8 cellular contexts compared by ENCODE assay signal in the genomic region with DNA sequence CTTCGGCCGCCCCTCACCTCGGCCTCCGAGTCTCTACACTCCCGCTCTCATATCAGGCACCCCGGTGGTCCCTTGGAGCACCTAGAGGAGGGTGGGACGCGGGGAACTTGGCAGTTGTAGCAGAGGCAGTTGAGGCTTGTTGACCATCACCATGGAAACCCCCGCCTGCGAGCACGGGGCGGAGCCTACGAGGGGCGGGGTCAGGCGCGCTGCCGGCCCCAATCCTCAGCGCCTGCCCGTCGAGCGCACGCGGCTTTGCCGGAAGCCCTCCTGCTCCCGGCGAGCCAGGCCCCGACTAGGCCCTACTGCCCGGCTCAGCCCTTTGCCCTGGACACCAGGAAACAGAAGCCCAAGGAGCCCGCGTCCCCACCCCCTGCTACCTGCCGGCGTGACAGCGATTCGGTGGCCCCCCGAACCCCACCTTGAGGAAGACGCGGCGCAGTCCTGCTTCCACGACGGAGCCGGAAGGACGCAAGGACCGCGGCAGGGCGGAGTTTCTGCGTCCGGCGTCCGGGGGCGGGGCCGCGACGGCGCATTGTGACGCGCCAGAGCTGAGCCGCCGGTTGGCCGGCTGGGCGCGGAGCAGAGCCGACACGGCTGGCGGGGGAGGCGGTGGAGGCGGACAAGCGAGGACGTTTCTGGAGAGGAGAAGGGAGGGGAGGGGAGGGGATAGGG. TPM values are rescaled to one million over a fixed set of nuclear protein-coding genes. Genes with fewer than 3 reads are reported as not detected.
A peak's percentile ranks its signal among the peaks of the same experiment; 100 is the strongest.
DNase-seq lines count a peak whose midpoint lies in the region; ATAC-seq and TF ChIP-seq lines count a peak whose summit lies in the region.

A gene with protein sequence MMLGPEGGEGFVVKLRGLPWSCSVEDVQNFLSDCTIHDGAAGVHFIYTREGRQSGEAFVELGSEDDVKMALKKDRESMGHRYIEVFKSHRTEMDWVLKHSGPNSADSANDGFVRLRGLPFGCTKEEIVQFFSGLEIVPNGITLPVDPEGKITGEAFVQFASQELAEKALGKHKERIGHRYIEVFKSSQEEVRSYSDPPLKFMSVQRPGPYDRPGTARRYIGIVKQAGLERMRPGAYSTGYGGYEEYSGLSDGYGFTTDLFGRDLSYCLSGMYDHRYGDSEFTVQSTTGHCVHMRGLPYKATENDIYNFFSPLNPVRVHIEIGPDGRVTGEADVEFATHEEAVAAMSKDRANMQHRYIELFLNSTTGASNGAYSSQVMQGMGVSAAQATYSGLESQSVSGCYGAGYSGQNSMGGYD (minus strand): TSS at position 477 of the 675 bp plus-strand sequence. CDS start 21,302 bp downstream, outside the sequence.

- CTCF ChIA-PET in RWPE1 (lab: Yijun Ruan, JAX), result no interaction called here

- H3K27me3 ChIP-seq in GM23338 (ENCODE audit: insufficient read depth) (no peaks in the 10 kb centered on the region), fibroblast of lung (ENCODE audit: control insufficient read depth, insufficient read depth, low read length) (no peaks in the 10 kb centered on the region)

- DNase-seq in Daoy (ENCODE audit: low read depth) (peak; percentile 94), GM23338 (ENCODE audit: low spot score) (peak; percentile 97), Kasumi-1 (lab: John Stamatoyannopoulos, UW) (peak; percentile 94 to 95), RWPE1 (ENCODE audit: low spot score) (peak; percentile 90), fibroblast of lung (ENCODE audit: low read depth in 2 of 2) (peak; percentile 95)
- DNase-seq in naive thymus-derived CD8-positive, alpha-beta T cell, result peak; percentile 92 to 98 (median 96)
- peak; percentile 94 for DNase-seq in stimulated activated naive B cell treated with anti-CD40 and anti-IgM and Interleukin-4, amounts not matched to agents 10 μg/mL and 1 μg/mL and 100 μg/mL, for 72 hours

- H3K9me3 Mint-ChIP-seq in GM23338, result peaks cover 5% of the 10 kb centered on the region; the same call in 1 of the 3 replicates
- no peaks in the 10 kb centered on the region for H3K9me3 Mint-ChIP-seq in activated T-helper 17 cell treated with anti-CD3 and anti-CD28 coated beads, Interleukin-2, amount 50 U/mL, for 72 hours
- no peaks in the 10 kb centered on the region for H3K9me3 Mint-ChIP-seq in naive thymus-derived CD8-positive, alpha-beta T cell
- H3K9me3 Mint-ChIP-seq in stimulated activated naive B cell treated with anti-CD40 and anti-IgM and Interleukin-4, amounts not matched to agents 10 μg/mL and 1 μg/mL and 100 μg/mL, for 72 hours, result no peaks in the 10 kb centered on the region

- peaks cover 20% of the 10 kb centered on the region; the same call in 2 of the 3 replicates for H3K36me3 Mint-ChIP-seq in GM23338 (ENCODE audit: low read depth)
- H3K36me3 Mint-ChIP-seq in activated T-helper 17 cell treated with anti-CD3 and anti-CD28 coated beads, Interleukin-2, amount 50 U/mL, for 72 hours (ENCODE audit: low read depth), result peaks cover 54% of the 10 kb centered on the region
- H3K36me3 Mint-ChIP-seq in naive thymus-derived CD8-positive, alpha-beta T cell, result peaks cover 0 to 8% (median 0%) of the 10 kb centered on the region in 3 donors
- H3K36me3 Mint-ChIP-seq in stimulated activated naive B cell treated with anti-CD40 and anti-IgM and Interleukin-4, amounts not matched to agents 10 μg/mL and 1 μg/mL and 100 μg/mL, for 72 hours, result peaks cover 26 to 34% of the 10 kb centered on the region in 2 donors

- H3K4me3 ChIP-seq in GM23338 (peak within 1 kb of the TSS; percentile 86), fibroblast of lung (replicated peaks in 1 of 4; ENCODE audit: control extremely low read depth in 1 of 4, insufficient read depth in 1 of 4, low read depth in 3 of 4, low read length in 4 of 4) (peak within 1 kb of the TSS; percentile 84 to 98 (median 88))

- peak within 1 kb of the TSS; percentile 92 for H3K4me2 ChIP-seq in GM23338
- peak within 1 kb of the TSS; percentile 98 for H3K4me2 ChIP-seq in fibroblast of lung (ENCODE audit: extremely low read depth, insufficient read depth, low read length)

- POLR2A ChIA-PET in RWPE1 (lab: Yijun Ruan, JAX; ENCODE audit: low non-redundant PET), result interaction anchor here (0.6 to 1.4 kb wide), 3 partner anchors 11 to 1034 kb away, joined by 3 to 4 read pairs (median 4); no protein-coding TSS in a partner anchor
- POLR2A ChIA-PET in naive thymus-derived CD8-positive, alpha-beta T cell (lab: Charles Lee), result interaction anchor here (0.5 to 4.0 kb wide), 19 partner anchors 11 to 271 kb away, joined by 3 to 49 read pairs (median 6); partner anchors contain the start of genes CSGALNACT2, ZNF32 and ZNF487

- peak within 1 kb of the TSS; percentile 93 for H3K4me3 Mint-ChIP-seq in GM23338
- H3K4me3 Mint-ChIP-seq in activated T-helper 17 cell treated with anti-CD3 and anti-CD28 coated beads, Interleukin-2, amount 50 U/mL, for 72 hours, result peak within 1 kb of the TSS; percentile 96
- peak within 1 kb of the TSS; percentile 95 to 100 (median 100) for H3K4me3 Mint-ChIP-seq in naive thymus-derived CD8-positive, alpha-beta T cell
- peak within 1 kb of the TSS; percentile 94 to 96 for H3K4me3 Mint-ChIP-seq in stimulated activated naive B cell treated with anti-CD40 and anti-IgM and Interleukin-4, amounts not matched to agents 10 μg/mL and 1 μg/mL and 100 μg/mL, for 72 hours

- H4K20me1 ChIP-seq in GM23338 (replicated peaks; ENCODE audit: insufficient read depth) (peaks cover 24% of the 10 kb centered on the region), fibroblast of lung (ENCODE audit: control insufficient read depth, extremely low read depth, insufficient read depth, low read length) (no peaks in the 10 kb centered on the region)

- TF ChIP-seq CTCF in GM23338 (conservative IDR thresholded peaks at IDR 0.05; ENCODE audit: low read depth in 2 of 2) (no peak), RWPE1 (conservative IDR thresholded peaks at IDR 0.05; ENCODE audit: low read depth) (no peak), fibroblast of lung (conservative IDR thresholded peaks at IDR 0.05 in 1 of 2, IDR thresholded peaks at IDR 0.05 in 1 of 2; ENCODE audit: low read depth in 1 of 2, low read length in 2 of 2) (no peak)

- no peaks in the 10 kb centered on the region for H3K36me3 ChIP-seq in GM23338 (ENCODE audit: insufficient read depth)
- H3K36me3 ChIP-seq in fibroblast of lung (ENCODE audit: control insufficient read depth, insufficient read depth, low read length), result no peaks in the 10 kb centered on the region

- no peaks in the 10 kb centered on the region for H3K9me3 ChIP-seq in fibroblast of lung (ENCODE audit: control insufficient read depth, insufficient read depth, low read depth, low read length)

- H3K79me2 ChIP-seq in GM23338 (replicated peaks; ENCODE audit: insufficient read depth), result peaks cover 54% of the 10 kb centered on the region
- H3K79me2 ChIP-seq in fibroblast of lung (ENCODE audit: control insufficient read depth, insufficient read depth, low read length), result peaks cover 47% of the 10 kb centered on the region

- H3K4me1 Mint-ChIP-seq in GM23338, result peaks cover 20% of the 10 kb centered on the region
- H3K4me1 Mint-ChIP-seq in activated T-helper 17 cell treated with anti-CD3 and anti-CD28 coated beads, Interleukin-2, amount 50 U/mL, for 72 hours, result peaks cover 5% of the 10 kb centered on the region
- peaks cover 17 to 39% (median 28%) of the 10 kb centered on the region in 4 donors for H3K4me1 Mint-ChIP-seq in naive thymus-derived CD8-positive, alpha-beta T cell
- H3K4me1 Mint-ChIP-seq in stimulated activated naive B cell treated with anti-CD40 and anti-IgM and Interleukin-4, amounts not matched to agents 10 μg/mL and 1 μg/mL and 100 μg/mL, for 72 hours, result peaks cover 13 to 52% of the 10 kb centered on the region in 2 donors

- ATAC-seq in GM23338, result peak; percentile 75
- peak; percentile 81 for ATAC-seq in activated T-helper 17 cell treated with anti-CD3 and anti-CD28 coated beads, Interleukin-2, amount 50 U/mL, for 72 hours (replicated peaks)
- ATAC-seq in naive thymus-derived CD8-positive, alpha-beta T cell, result peak; percentile 68 to 75
- peak; percentile 78 to 80 for ATAC-seq in stimulated activated naive B cell treated with anti-CD40 and anti-IgM and Interleukin-4, amounts not matched to agents 10 μg/mL and 1 μg/mL and 100 μg/mL, for 72 hours (replicated peaks)

- H3K27ac ChIP-seq in GM23338 (ENCODE audit: low read depth), result peak within 1 kb of the TSS; percentile 98
- H3K27ac ChIP-seq in RWPE1, result peak within 1 kb of the TSS; percentile 96
- H3K27ac ChIP-seq in fibroblast of lung (ENCODE audit: insufficient read depth, low read length), result peak within 1 kb of the TSS; percentile 100

- H2AFZ ChIP-seq in GM23338, result peak within 1 kb of the TSS; percentile 84; the same call in 1 of the 2 replicates
- H2AFZ ChIP-seq in fibroblast of lung (ENCODE audit: low read length), result peak within 1 kb of the TSS; percentile 89

- H3F3A ChIP-seq in GM23338 (replicated peaks; ENCODE audit: low read depth), result no peaks in the 10 kb centered on the region

- H3K9me2 ChIP-seq in GM23338 (ENCODE audit: insufficient read depth), result no peaks in the 10 kb centered on the region

- H3K4me1 ChIP-seq in GM23338 (ENCODE audit: insufficient read depth) (peaks cover 25% of the 10 kb centered on the region), fibroblast of lung (ENCODE audit: control insufficient read depth, extremely low read depth, insufficient read depth, low read length) (peaks cover 3% of the 10 kb centered on the region)

- H3K27ac Mint-ChIP-seq in GM23338, result peak within 1 kb of the TSS; percentile 99
- peak within 1 kb of the TSS; percentile 98 for H3K27ac Mint-ChIP-seq in activated T-helper 17 cell treated with anti-CD3 and anti-CD28 coated beads, Interleukin-2, amount 50 U/mL, for 72 hours
- peak within 1 kb of the TSS; percentile 98 to 100 (median 99) for H3K27ac Mint-ChIP-seq in naive thymus-derived CD8-positive, alpha-beta T cell
- H3K27ac Mint-ChIP-seq in stimulated activated naive B cell treated with anti-CD40 and anti-IgM and Interleukin-4, amounts not matched to agents 10 μg/mL and 1 μg/mL and 100 μg/mL, for 72 hours, result peak within 1 kb of the TSS; percentile 99

- H3K9ac ChIP-seq in fibroblast of lung (ENCODE audit: insufficient read depth, low read length), result peak within 1 kb of the TSS; percentile 99

- H3K27me3 Mint-ChIP-seq in GM23338 (ENCODE audit: insufficient read depth, low read depth, poor library complexity), result peaks cover 21% of the 10 kb centered on the region
- no peaks in the 10 kb centered on the region for H3K27me3 Mint-ChIP-seq in activated T-helper 17 cell treated with anti-CD3 and anti-CD28 coated beads, Interleukin-2, amount 50 U/mL, for 72 hours
- H3K27me3 Mint-ChIP-seq in naive thymus-derived CD8-positive, alpha-beta T cell, result no peaks in the 10 kb centered on the region
- H3K27me3 Mint-ChIP-seq in stimulated activated naive B cell treated with anti-CD40 and anti-IgM and Interleukin-4, amounts not matched to agents 10 μg/mL and 1 μg/mL and 100 μg/mL, for 72 hours, result no peaks in the 10 kb centered on the region

RNA-seq across cellular contexts. Expression of the gene that starts here (rescaled TPM):
- 137 and 148 TPM in 2 replicates for total RNA-seq in Daoy (2014; rRNA removed; shearing (Covaris generic))
- total RNA-seq in GM23338 (2014; rRNA removed; shearing (Covaris generic)), result 346 and 378 TPM in 2 replicates
- polyA plus RNA-seq in GM23338 (2016; fragmentation: Nextera tagmentation; extraction: Ambion mirVana), result 197 and 210 TPM in 2 replicates
- 100 to 1,000 TPM; 306 to 483 TPM for total RNA-seq in activated T-helper 17 cell treated with anti-CD3 and anti-CD28 coated beads, Interleukin-2, amount 50 U/mL, for 72 hours
- total RNA-seq in fibroblast of lung, result 217 and 293 TPM in 2 replicates
- polyA plus RNA-seq in fibroblast of lung, result 203 and 228 TPM in 2 replicates
- 143 and 185 TPM in 2 replicates for polyA plus RNA-seq in fibroblast of lung (2012)
- 110 and 152 TPM in 2 replicates for polyA minus RNA-seq in fibroblast of lung (ENCODE audit: low replicate concordance)
- 100 to 1,000 TPM; 155 to 168 TPM for total RNA-seq in naive thymus-derived CD8-positive, alpha-beta T cell
- 100 to 1,000 TPM; 160 to 202 (median 174) TPM for polyA plus RNA-seq in naive thymus-derived CD8-positive, alpha-beta T cell

Comparison
In these comparisons a context has a peak if more than half of its experiments do, and no peak if none do; other contexts are left out.
1. Peak in every context shown above with its lines: DNase-seq, ATAC-seq, H3K4me3 ChIP-seq and H3K27ac ChIP-seq.